Comparison of ENCODE assay signal across 16 cellular contexts in genomic region chr10:80870282-80870681, GRCh38.
DNase-seq lines count a peak whose midpoint lies in the region; ATAC-seq and TF ChIP-seq lines count a peak whose summit lies in the region.
"Had no signal": no experiment of that assay in that cellular context is flagged by ENCODE, and none has a peak within 500 bp of the region (broad histone marks: within the 10 kb centered on the region; RNA-seq: fewer than 3 reads in every experiment).

No MANE protein-coding gene starts in this region.

- DNase-seq in activated CD4-positive, alpha-beta T cell treated with anti-CD3 and anti-CD28 coated beads, Interleukin-2, amount 50 U/mL, for 4 hours, result no peak
- no peak for DNase-seq in RWPE1 (ENCODE audit: low spot score)
- no peak for DNase-seq in C1 segment of cervical spinal cord (lab: John Stamatoyannopoulos, UW)
- DNase-seq: activated CD4-positive, alpha-beta T cell treated with anti-CD3 and anti-CD28 coated beads for 48 hours; activated effector memory CD4-positive, alpha-beta T cell treated with Interleukin-2 at 50 U/mL for 16 hours; effector CD8-positive, alpha-beta T cell; foreskin melanocyte; HCEC 1CT; mesendoderm; NCI-H2171; tibial artery had no signal

- H3K27ac ChIP-seq in RWPE1, result no peak overlapping the region
- H3K27ac ChIP-seq: KMS-11, tibial artery had no signal

- TF ChIP-seq CTCF in RWPE1 (conservative IDR thresholded peaks at IDR 0.05; ENCODE audit: low read depth), result no peak

- CTCF ChIA-PET in RWPE1 (lab: Yijun Ruan, JAX), result no interaction called here

- POLR2A ChIA-PET in RWPE1 (lab: Yijun Ruan, JAX; ENCODE audit: low non-redundant PET), result no interaction called here

- ATAC-seq in GM19351 (IDR thresholded peaks at IDR 0.05; ENCODE audit: unreplicated experiment), result peak; percentile 93
- ATAC-seq in HG02571 (IDR thresholded peaks at IDR 0.05; ENCODE audit: unreplicated experiment), result peak; percentile 77
- ATAC-seq in HG03103 (IDR thresholded peaks at IDR 0.05; ENCODE audit: low read depth, unreplicated experiment), result peak; percentile 80
- ATAC-seq in SK-N-SH treated with all-trans-retinoic acid at 6 μM for 48 hours, result no peak

TF ChIP-seq in SK-N-SH treated with all-trans-retinoic acid at 6 μM for 48 hours, 23 proteins besides CTCF, POLR2A, EP300 and RAD21:
- no peak for TF ChIP-seq BACH2 (CRISPR knock-in tag; IDR thresholded peaks at IDR 0.05; ENCODE audit: borderline replicate concordance)
- TF ChIP-seq ESRRG (CRISPR knock-in tag; IDR thresholded peaks at IDR 0.05), result no peak
- no peak for TF ChIP-seq OSR1 (CRISPR knock-in tag; IDR thresholded peaks at IDR 0.05)
- no peak for TF ChIP-seq CSDC2 (CRISPR knock-in tag; IDR thresholded peaks at IDR 0.05)
- no peak for TF ChIP-seq CSRNP3 (CRISPR knock-in tag; IDR thresholded peaks at IDR 0.05)
- TF ChIP-seq GLIS3 (CRISPR knock-in tag; IDR thresholded peaks at IDR 0.05), result no peak
- TF ChIP-seq ARNTL (CRISPR knock-in tag; IDR thresholded peaks at IDR 0.05; ENCODE audit: borderline replicate concordance, low read depth), result no peak
- no peak for TF ChIP-seq ZNF8 (CRISPR knock-in tag; IDR thresholded peaks at IDR 0.05)
- TF ChIP-seq PATZ1 (CRISPR knock-in tag; IDR thresholded peaks at IDR 0.05; ENCODE audit: borderline replicate concordance), result no peak
- no peak for TF ChIP-seq ZFP30 (CRISPR knock-in tag; IDR thresholded peaks at IDR 0.05)
- no peak for TF ChIP-seq TCF4 (CRISPR knock-in tag; IDR thresholded peaks at IDR 0.05; ENCODE audit: borderline replicate concordance)
- TF ChIP-seq TOX (CRISPR knock-in tag; IDR thresholded peaks at IDR 0.05; ENCODE audit: borderline replicate concordance), result no peak
- no peak for TF ChIP-seq ZC3H10 (CRISPR knock-in tag; IDR thresholded peaks at IDR 0.05)
- no peak for TF ChIP-seq ZNF565 (CRISPR knock-in tag; conservative IDR thresholded peaks at IDR 0.05; ENCODE audit: low read depth)
- TF ChIP-seq TSHZ2 (CRISPR knock-in tag; IDR thresholded peaks at IDR 0.05), result no peak
- TF ChIP-seq POU6F1 (CRISPR knock-in tag; IDR thresholded peaks at IDR 0.05; ENCODE audit: borderline replicate concordance, low read depth), result no peak
- TF ChIP-seq ZFP3 (CRISPR knock-in tag; IDR thresholded peaks at IDR 0.05), result no peak
